In genomic region chr15:39427705-39428104, GRCh38 we compare ENCODE assay signal across 10 cellular contexts.
DNase-seq lines count a peak whose midpoint lies in the region; ATAC-seq and TF ChIP-seq lines count a peak whose summit lies in the region.
"Had no signal": no experiment of that assay in that cellular context is flagged by ENCODE, and none has a peak within 500 bp of the region (broad histone marks: within the 10 kb centered on the region; RNA-seq: fewer than 3 reads in every experiment).

No MANE protein-coding gene starts in this region.

- no peaks in the 10 kb centered on the region for H3K36me3 ChIP-seq in CD4-positive, alpha-beta memory T cell (ENCODE audit: insufficient read depth, low read length)
- H3K36me3 ChIP-seq in mucosa of descending colon (ENCODE audit: low read depth) (no peaks in the 10 kb centered on the region), WERI-Rb-1 (no peaks in the 10 kb centered on the region)

- H3K27ac ChIP-seq in CD4-positive, alpha-beta memory T cell (ENCODE audit: low read depth, low read length) = no peak overlapping the region
- no peak overlapping the region for H3K27ac ChIP-seq in WERI-Rb-1
- H3K27ac ChIP-seq: psoas muscle had no signal

- DNase-seq in CD4-positive, alpha-beta memory T cell = no peak
- DNase-seq in activated CD8-positive, alpha-beta T cell treated with anti-CD3 and anti-CD28 coated beads, Interleukin-2, amount 10 ng/mL, durations not matched to agents 7 days and 5 days = no peak
- DNase-seq in mucosa of descending colon (no peak), WERI-Rb-1 (no peak), GM19240 (ENCODE audit: insufficient read length, low spot score) (no peak), AG20443 (ENCODE audit: low spot score) (no peak), posterior vena cava (ENCODE audit: low spot score) (no peak)
- DNase-seq: Caco-2 had no signal

- TF ChIP-seq CTCF in mucosa of descending colon (IDR thresholded peaks at IDR 0.05) (no peak), WERI-Rb-1 (IDR thresholded peaks at IDR 0.05; ENCODE audit: low read depth, low read length) (no peak)

- peaks cover 8 to 18% of the 10 kb centered on the region in 2 donors for H3K27me3 Mint-ChIP-seq in CD4-positive, alpha-beta memory T cell
- peaks cover 28% of the 10 kb centered on the region for H3K27me3 Mint-ChIP-seq in activated CD8-positive, alpha-beta T cell treated with anti-CD3 and anti-CD28 coated beads, Interleukin-2, amount 10 ng/mL, durations not matched to agents 7 days and 5 days (ENCODE audit: low read depth)

- POLR2A ChIA-PET in CD4-positive, alpha-beta memory T cell (lab: Charles Lee; ENCODE audit: partially characterized antibody) = no interaction called here
- POLR2A ChIA-PET in activated CD8-positive, alpha-beta T cell treated with anti-CD3 and anti-CD28 coated beads, Interleukin-2, amount 10 ng/mL, durations not matched to agents 7 days and 5 days (lab: Charles Lee) = no interaction called here

- intact Hi-C loops in CD4-positive, alpha-beta memory T cell (cut with micrococcal nuclease) = no loop called here
- intact Hi-C loops in mucosa of descending colon (cut with DNase I, micrococcal nuclease) = no loop called here
- intact Hi-C loops in posterior vena cava (cut with DNase I) = loop anchor here in 1 of 2 donors (5.0 kb wide), 1 partner anchor 305 kb away; no protein-coding TSS in a partner anchor

- no peaks in the 10 kb centered on the region for H3K9me3 ChIP-seq in CD4-positive, alpha-beta memory T cell (ENCODE audit: control insufficient read depth in 1 of 2, low read length in 2 of 2)
- H3K9me3 ChIP-seq in mucosa of descending colon (no peaks in the 10 kb centered on the region), WERI-Rb-1 (ENCODE audit: severe bottlenecking) (no peaks in the 10 kb centered on the region)
- H3K9me3 ChIP-seq: Caco-2, psoas muscle had no signal

- H3K9me3 Mint-ChIP-seq in CD4-positive, alpha-beta memory T cell = peaks cover 0 to 10% (median 0%) of the 10 kb centered on the region in 8 donors
- no peaks in the 10 kb centered on the region for H3K9me3 Mint-ChIP-seq in activated CD8-positive, alpha-beta T cell treated with anti-CD3 and anti-CD28 coated beads, Interleukin-2, amount 10 ng/mL, durations not matched to agents 7 days and 5 days (ENCODE audit: insufficient read depth)

- H3K36me3 Mint-ChIP-seq in CD4-positive, alpha-beta memory T cell = no peaks in the 10 kb centered on the region
- H3K36me3 Mint-ChIP-seq in activated CD8-positive, alpha-beta T cell treated with anti-CD3 and anti-CD28 coated beads, Interleukin-2, amount 10 ng/mL, durations not matched to agents 7 days and 5 days (ENCODE audit: low read depth) = no peaks in the 10 kb centered on the region

- H3K4me3 Mint-ChIP-seq in CD4-positive, alpha-beta memory T cell = peak overlapping the region in 6 of 8 donors; percentile 18 to 86 (median 67)
- H3K4me3 Mint-ChIP-seq in activated CD8-positive, alpha-beta T cell treated with anti-CD3 and anti-CD28 coated beads, Interleukin-2, amount 10 ng/mL, durations not matched to agents 7 days and 5 days = peak overlapping the region; percentile 5

- H3K27ac Mint-ChIP-seq in CD4-positive, alpha-beta memory T cell = peak overlapping the region in 3 of 7 donors; percentile 24 to 68 (median 42)
- no peak overlapping the region for H3K27ac Mint-ChIP-seq in activated CD8-positive, alpha-beta T cell treated with anti-CD3 and anti-CD28 coated beads, Interleukin-2, amount 10 ng/mL, durations not matched to agents 7 days and 5 days

- peak; percentile 8 for ATAC-seq in HG03159 (IDR thresholded peaks at IDR 0.05; ENCODE audit: unreplicated experiment)
- ATAC-seq in activated CD8-positive, alpha-beta T cell treated with anti-CD3 and anti-CD28 coated beads, Interleukin-2, amount 10 ng/mL, durations not matched to agents 7 days and 5 days = peak; percentile 16
- ATAC-seq in mucosa of descending colon = peak; percentile 30

- H3K4me1 ChIP-seq in CD4-positive, alpha-beta memory T cell (ENCODE audit: insufficient read depth, low read length) = peaks cover 18% of the 10 kb centered on the region
- H3K4me1 ChIP-seq in mucosa of descending colon (ENCODE audit: low read depth) = no peaks in the 10 kb centered on the region
- H3K4me1 ChIP-seq: Caco-2, psoas muscle had no signal

- H3K27me3 ChIP-seq in CD4-positive, alpha-beta memory T cell (ENCODE audit: insufficient read depth, low read length) = peaks cover 2% of the 10 kb centered on the region
- H3K27me3 ChIP-seq in WERI-Rb-1 (ENCODE audit: insufficient read depth, low read depth, severe bottlenecking) = peaks cover 11% of the 10 kb centered on the region

- no peak overlapping the region for H3K4me3 ChIP-seq in CD4-positive, alpha-beta memory T cell (ENCODE audit: low read length in 2 of 2)
- no peak overlapping the region for H3K4me3 ChIP-seq in mucosa of descending colon
- no peak overlapping the region for H3K4me3 ChIP-seq in WERI-Rb-1 (ENCODE audit: low read depth, low read length)
- H3K4me3 ChIP-seq: psoas muscle had no signal

- CTCF ChIA-PET in CD4-positive, alpha-beta memory T cell (lab: Charles Lee; ENCODE audit: partially characterized antibody) = no interaction called here
- CTCF ChIA-PET in activated CD8-positive, alpha-beta T cell treated with anti-CD3 and anti-CD28 coated beads, Interleukin-2, amount 10 ng/mL, durations not matched to agents 7 days and 5 days (lab: Charles Lee) = interaction anchor here (1.1 kb wide), 1 partner anchor 256 kb away, joined by 3 read pairs; no protein-coding TSS in a partner anchor

- peaks cover 16 to 34% (median 20%) of the 10 kb centered on the region in 4 donors for H3K4me1 Mint-ChIP-seq in CD4-positive, alpha-beta memory T cell
- H3K4me1 Mint-ChIP-seq in activated CD8-positive, alpha-beta T cell treated with anti-CD3 and anti-CD28 coated beads, Interleukin-2, amount 10 ng/mL, durations not matched to agents 7 days and 5 days (ENCODE audit: low read depth) = peaks cover 20% of the 10 kb centered on the region
